In the genomic region with DNA sequence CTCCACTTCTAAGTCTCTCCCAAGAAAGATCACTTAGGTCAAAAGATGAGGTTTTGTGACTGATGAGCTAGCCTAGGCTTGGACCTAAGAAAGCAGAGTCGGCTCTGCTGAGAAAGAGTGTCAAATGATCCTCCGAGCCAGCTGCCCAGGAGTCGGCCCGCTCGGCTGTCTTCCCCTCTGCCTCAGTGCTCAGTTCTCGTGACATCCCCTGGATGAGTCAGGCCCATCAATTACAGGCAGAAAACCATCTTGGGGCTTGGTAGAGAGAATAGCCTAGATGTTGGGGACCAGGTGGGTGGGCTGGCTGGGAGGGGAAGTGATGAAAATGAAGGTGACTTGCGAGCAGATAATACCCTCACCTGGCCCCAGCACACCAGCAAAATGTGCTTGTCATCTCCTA, we compare ENCODE assay signal across 1 cellular context.
TF ChIP-seq lines count a peak whose summit lies in the region.

No MANE protein-coding gene starts in this region.

TF ChIP-seq in WTC11, 78 proteins besides CTCF, POLR2A, EP300 and RAD21 (continued from another document):
- TF ChIP-seq, protein P1, sequence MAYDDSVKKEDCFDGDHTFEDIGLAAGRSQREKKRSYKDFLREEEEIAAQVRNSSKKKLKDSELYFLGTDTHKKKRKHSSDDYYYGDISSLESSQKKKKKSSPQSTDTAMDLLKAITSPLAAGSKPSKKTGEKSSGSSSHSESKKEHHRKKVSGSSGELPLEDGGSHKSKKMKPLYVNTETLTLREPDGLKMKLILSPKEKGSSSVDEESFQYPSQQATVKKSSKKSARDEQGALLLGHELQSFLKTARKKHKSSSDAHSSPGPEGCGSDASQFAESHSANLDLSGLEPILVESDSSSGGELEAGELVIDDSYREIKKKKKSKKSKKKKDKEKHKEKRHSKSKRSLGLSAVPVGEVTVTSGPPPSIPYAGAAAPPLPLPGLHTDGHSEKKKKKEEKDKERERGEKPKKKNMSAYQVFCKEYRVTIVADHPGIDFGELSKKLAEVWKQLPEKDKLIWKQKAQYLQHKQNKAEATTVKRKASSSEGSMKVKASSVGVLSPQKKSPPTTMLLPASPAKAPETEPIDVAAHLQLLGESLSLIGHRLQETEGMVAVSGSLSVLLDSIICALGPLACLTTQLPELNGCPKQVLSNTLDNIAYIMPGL (CRISPR knock-in tag; IDR thresholded peaks at IDR 0.05), result no peak
- TF ChIP-seq ZNF138 (CRISPR knock-in tag; conservative IDR thresholded peaks at IDR 0.05), result no peak
- TF ChIP-seq, protein P2, sequence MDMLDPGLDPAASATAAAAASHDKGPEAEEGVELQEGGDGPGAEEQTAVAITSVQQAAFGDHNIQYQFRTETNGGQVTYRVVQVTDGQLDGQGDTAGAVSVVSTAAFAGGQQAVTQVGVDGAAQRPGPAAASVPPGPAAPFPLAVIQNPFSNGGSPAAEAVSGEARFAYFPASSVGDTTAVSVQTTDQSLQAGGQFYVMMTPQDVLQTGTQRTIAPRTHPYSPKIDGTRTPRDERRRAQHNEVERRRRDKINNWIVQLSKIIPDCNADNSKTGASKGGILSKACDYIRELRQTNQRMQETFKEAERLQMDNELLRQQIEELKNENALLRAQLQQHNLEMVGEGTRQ (CRISPR knock-in tag; IDR thresholded peaks at IDR 0.05), result no peak
- TF ChIP-seq, protein P3, sequence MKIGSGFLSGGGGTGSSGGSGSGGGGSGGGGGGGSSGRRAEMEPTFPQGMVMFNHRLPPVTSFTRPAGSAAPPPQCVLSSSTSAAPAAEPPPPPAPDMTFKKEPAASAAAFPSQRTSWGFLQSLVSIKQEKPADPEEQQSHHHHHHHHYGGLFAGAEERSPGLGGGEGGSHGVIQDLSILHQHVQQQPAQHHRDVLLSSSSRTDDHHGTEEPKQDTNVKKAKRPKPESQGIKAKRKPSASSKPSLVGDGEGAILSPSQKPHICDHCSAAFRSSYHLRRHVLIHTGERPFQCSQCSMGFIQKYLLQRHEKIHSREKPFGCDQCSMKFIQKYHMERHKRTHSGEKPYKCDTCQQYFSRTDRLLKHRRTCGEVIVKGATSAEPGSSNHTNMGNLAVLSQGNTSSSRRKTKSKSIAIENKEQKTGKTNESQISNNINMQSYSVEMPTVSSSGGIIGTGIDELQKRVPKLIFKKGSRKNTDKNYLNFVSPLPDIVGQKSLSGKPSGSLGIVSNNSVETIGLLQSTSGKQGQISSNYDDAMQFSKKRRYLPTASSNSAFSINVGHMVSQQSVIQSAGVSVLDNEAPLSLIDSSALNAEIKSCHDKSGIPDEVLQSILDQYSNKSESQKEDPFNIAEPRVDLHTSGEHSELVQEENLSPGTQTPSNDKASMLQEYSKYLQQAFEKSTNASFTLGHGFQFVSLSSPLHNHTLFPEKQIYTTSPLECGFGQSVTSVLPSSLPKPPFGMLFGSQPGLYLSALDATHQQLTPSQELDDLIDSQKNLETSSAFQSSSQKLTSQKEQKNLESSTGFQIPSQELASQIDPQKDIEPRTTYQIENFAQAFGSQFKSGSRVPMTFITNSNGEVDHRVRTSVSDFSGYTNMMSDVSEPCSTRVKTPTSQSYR (CRISPR knock-in tag; IDR thresholded peaks at IDR 0.05), result no peak
- no peak for TF ChIP-seq NR3C1 (CRISPR knock-in tag; conservative IDR thresholded peaks at IDR 0.05; ENCODE audit: low read depth)
